Comparison of ENCODE assay signal across 8 cellular contexts in genomic region chr3:105907790-105908189, GRCh38. TPM values are rescaled to one million over a fixed set of nuclear protein-coding genes. Genes with fewer than 3 reads are reported as not detected.
DNase-seq lines count a peak whose midpoint lies in the region; ATAC-seq, FAIRE-seq and TF ChIP-seq lines count a peak whose summit lies in the region.

No MANE protein-coding gene starts in this region.

- no peak for FAIRE-seq in pancreas (lab: Jason Lieb, UNC)

- H3K9me3 ChIP-seq in ascending aorta (no peaks in the 10 kb centered on the region), pancreas (no peaks in the 10 kb centered on the region)

- H3K4me1 ChIP-seq in ascending aorta, result peaks cover 11 to 30% of the 10 kb centered on the region in 2 donors
- no peaks in the 10 kb centered on the region for H3K4me1 ChIP-seq in pancreas

- TF ChIP-seq CTCF in GM13977 (IDR thresholded peaks at IDR 0.05; ENCODE audit: extremely low read depth, insufficient read depth, missing control alignments) (no peak), ascending aorta (IDR thresholded peaks at IDR 0.05) (no peak), pancreas (IDR thresholded peaks at IDR 0.05) (no peak)

- DNase-seq in GM13977 (ENCODE audit: low spot score) (peak; percentile 12), ascending aorta (ENCODE audit: low spot score in 2 of 2) (no peak), pancreas (no peak), DMS153 treated with DMSO at 0.1 percent for 48 hours (lab: John Stamatoyannopoulos, UW; ENCODE audit: unreplicated experiment) (no peak), islet precursor cell (no peak), NCI-H1436 (lab: John Stamatoyannopoulos, UW) (no peak), superior temporal gyrus (ENCODE audit: extremely low spot score) (no peak)

- ATAC-seq in HG03520 (IDR thresholded peaks at IDR 0.05; ENCODE audit: unreplicated experiment) (peak; percentile 58), pancreas (peak in 3 of 4 donors; percentile 32 to 73 (median 47))

- in situ Hi-C loops in GM13977 (cut with MboI; ENCODE audit: low pct_unique_long_range_greater_than_20kb, low sequenced_read_pairs, unreplicated experiment), result no loop called here

- H3K36me3 ChIP-seq in ascending aorta, result no peaks in the 10 kb centered on the region
- H3K36me3 ChIP-seq in pancreas, result no peaks in the 10 kb centered on the region

- H3K27me3 ChIP-seq in ascending aorta, result no peaks in the 10 kb centered on the region
- H3K27me3 ChIP-seq in pancreas, result no peaks in the 10 kb centered on the region

- H3K27ac ChIP-seq in ascending aorta (peak overlapping the region; percentile 74 to 91), pancreas (peak overlapping the region in 2 of 4 donors; percentile 19 to 40)

- intact Hi-C loops in ascending aorta (cut with DNase I), result loop anchor here (5.0 kb wide), 2 partner anchors 60 to 540 kb away; partner anchors contain the start of gene ALCAM
- intact Hi-C loops in pancreas (cut with DNase I), result no loop called here

- no peak overlapping the region for H3K4me3 ChIP-seq in ascending aorta
- no peak overlapping the region for H3K4me3 ChIP-seq in pancreas

- WGBS in pancreas, 2 donors, result 34 to 38% methylated on average over 3 of the region's 3 CpGs

RNA-seq across cellular contexts. Expression of gene CBLB, which starts 39.0 kb away (rescaled TPM):
- total RNA-seq in ascending aorta (30.0 TPM), pancreas (10 to 100 TPM in 4 of 6 donors, 1 to 10 TPM in 2; 9.1 to 23.3 (median 12.3) TPM)
- 1 to 10 TPM; 5.3 to 9.5 TPM for polyA plus RNA-seq in pancreas
